ENCODE assay signal across 1 cellular context in genomic region chr10:130110236-130111114, GRCh38.
TF ChIP-seq lines count a peak whose summit lies in the region.

C10orf143 (minus strand) TSS chr10:130110830; CDS start chr10:130110772, 58 bp downstream.

TF ChIP-seq in HepG2, 621 proteins besides CTCF, POLR2A, EP300 and RAD21 (continued from another document and continues in another):
- TF ChIP-seq THAP9 (CRISPR knock-in tag; IDR thresholded peaks at IDR 0.05; ENCODE audit: borderline replicate concordance), result no peak; the same call in 1 of the 2 replicates
- no peak for TF ChIP-seq MTF2 (CRISPR knock-in tag; IDR thresholded peaks at IDR 0.05; ENCODE audit: borderline replicate concordance)
- no peak for TF ChIP-seq ZNF205 (CRISPR knock-in tag; IDR thresholded peaks at IDR 0.05)
- peak; percentile 87 for TF ChIP-seq GATAD1 (CRISPR knock-in tag; IDR thresholded peaks at IDR 0.05)
- no peak for TF ChIP-seq MATR3 (CRISPR knock-in tag; IDR thresholded peaks at IDR 0.05)
- peak; percentile 63; the same call in 1 of the 2 replicates for TF ChIP-seq ZNF598 (CRISPR knock-in tag; IDR thresholded peaks at IDR 0.05; ENCODE audit: borderline replicate concordance)
- TF ChIP-seq ZSCAN12 (CRISPR knock-in tag; IDR thresholded peaks at IDR 0.05), result no peak
- peak; percentile 74; the same call in 1 of the 2 replicates for TF ChIP-seq ZNF782 (CRISPR knock-in tag; IDR thresholded peaks at IDR 0.05; ENCODE audit: borderline replicate concordance)
- TF ChIP-seq REL (CRISPR knock-in tag; conservative IDR thresholded peaks at IDR 0.05), result peak; percentile 77; the same call in 1 of the 2 replicates
- no peak; the same call in 1 of the 2 replicates for TF ChIP-seq ZNF564 (CRISPR knock-in tag; IDR thresholded peaks at IDR 0.05)
- 0 out of 2 replicates have a peak, but pooled peaks have one; percentile 13 for TF ChIP-seq HOXA3 (CRISPR knock-in tag; IDR thresholded peaks at IDR 0.05)
- no peak for TF ChIP-seq GPBP1L1 (CRISPR knock-in tag; IDR thresholded peaks at IDR 0.05)
- no peak; the same call in 1 of the 2 replicates for TF ChIP-seq NFAT5 (CRISPR knock-in tag; IDR thresholded peaks at IDR 0.05)
- TF ChIP-seq ZNF691 (CRISPR knock-in tag; IDR thresholded peaks at IDR 0.05; ENCODE audit: borderline replicate concordance, low read depth), result no peak; the same call in none of the 2 replicates
- peak; percentile 67; the same call in 1 of the 2 replicates for TF ChIP-seq ZNF709 (CRISPR knock-in tag; IDR thresholded peaks at IDR 0.05)
- no peak for TF ChIP-seq ZNF790 (CRISPR knock-in tag; IDR thresholded peaks at IDR 0.05; ENCODE audit: borderline replicate concordance)
- TF ChIP-seq SP4 (CRISPR knock-in tag; IDR thresholded peaks at IDR 0.05), result peak; percentile 96
- TF ChIP-seq MLLT10 (CRISPR knock-in tag; IDR thresholded peaks at IDR 0.05), result no peak
- TF ChIP-seq EEA1 (CRISPR knock-in tag; IDR thresholded peaks at IDR 0.05; ENCODE audit: borderline replicate concordance), result peak; percentile 57; the same call in 1 of the 2 replicates
- TF ChIP-seq PHB2 (IDR thresholded peaks at IDR 0.05; ENCODE audit: partially characterized antibody), result no peak
- TF ChIP-seq FUBP1 (CRISPR knock-in tag; IDR thresholded peaks at IDR 0.05; ENCODE audit: borderline replicate concordance), result no peak
- TF ChIP-seq DNMT3B (CRISPR knock-in tag; conservative IDR thresholded peaks at IDR 0.05), result 0 out of 2 replicates have a peak, but pooled peaks have one; percentile 44
- no peak for TF ChIP-seq NFKBIZ (CRISPR knock-in tag; IDR thresholded peaks at IDR 0.05)
- 0 out of 2 replicates have a peak, but pooled peaks have one; percentile 14 for TF ChIP-seq ZHX1 (CRISPR knock-in tag; IDR thresholded peaks at IDR 0.05; ENCODE audit: low read depth)
- peak; percentile 100 for TF ChIP-seq PHF8 (CRISPR knock-in tag; IDR thresholded peaks at IDR 0.05)
- no peak for TF ChIP-seq ZNF660 (CRISPR knock-in tag; IDR thresholded peaks at IDR 0.05; ENCODE audit: borderline replicate concordance, low read depth)
- no peak for TF ChIP-seq YY1 (IDR thresholded peaks at IDR 0.05; ENCODE audit: insufficient read depth, insufficient replicate concordance, low read depth, low read length)
- TF ChIP-seq ZSCAN5A (CRISPR knock-in tag; IDR thresholded peaks at IDR 0.05; ENCODE audit: borderline replicate concordance), result no peak
- TF ChIP-seq ZFP62 (CRISPR knock-in tag; IDR thresholded peaks at IDR 0.05), result no peak
- TF ChIP-seq HIC2 (CRISPR knock-in tag; IDR thresholded peaks at IDR 0.05; ENCODE audit: low read depth), result no peak
- 0 out of 2 replicates have a peak, but pooled peaks have one; percentile 26 for TF ChIP-seq ZBTB26 (CRISPR knock-in tag; IDR thresholded peaks at IDR 0.05; ENCODE audit: borderline replicate concordance)
- no peak for TF ChIP-seq SCMH1 (CRISPR knock-in tag; IDR thresholded peaks at IDR 0.05; ENCODE audit: borderline replicate concordance)
- no peak; the same call in 1 of the 2 replicates for TF ChIP-seq KLF12 (CRISPR knock-in tag; IDR thresholded peaks at IDR 0.05; ENCODE audit: borderline replicate concordance)
- TF ChIP-seq ZNF432 (CRISPR knock-in tag; IDR thresholded peaks at IDR 0.05; ENCODE audit: borderline replicate concordance), result no peak
- TF ChIP-seq ZFP37 (CRISPR knock-in tag; IDR thresholded peaks at IDR 0.05; ENCODE audit: borderline replicate concordance), result no peak
- TF ChIP-seq ZNF180 (CRISPR knock-in tag; IDR thresholded peaks at IDR 0.05; ENCODE audit: borderline replicate concordance, low read depth), result no peak
- 0 out of 2 replicates have a peak, but pooled peaks have one; percentile 63 for TF ChIP-seq ZNF580 (CRISPR knock-in tag; IDR thresholded peaks at IDR 0.05; ENCODE audit: borderline replicate concordance, low read depth)
- TF ChIP-seq NONO (IDR thresholded peaks at IDR 0.05), result no peak
- peak; percentile 63; the same call in 1 of the 2 replicates for TF ChIP-seq NONO (CRISPR knock-in tag; conservative IDR thresholded peaks at IDR 0.05)
